In genomic region chr7:143487566-143487965, GRCh38 we compare ENCODE assay signal across 10 cellular contexts. TPM values are rescaled to one million over a fixed set of nuclear protein-coding genes. Genes with fewer than 3 reads are reported as not detected.
DNase-seq lines count a peak whose midpoint lies in the region; ATAC-seq and TF ChIP-seq lines count a peak whose summit lies in the region.
"Had no signal": no experiment of that assay in that cellular context is flagged by ENCODE, and none has a peak within 500 bp of the region (broad histone marks: within the 10 kb centered on the region; RNA-seq: fewer than 3 reads in every experiment).

No MANE protein-coding gene starts in this region.

- TF ChIP-seq CTCF in fibroblast of mammary gland (conservative IDR thresholded peaks at IDR 0.05; ENCODE audit: control insufficient read depth, insufficient read depth, low read depth, low read length) (no peak), GM20000 (IDR thresholded peaks at IDR 0.05; ENCODE audit: extremely low read depth, missing control alignments) (no peak), coronary artery (IDR thresholded peaks at IDR 0.05) (no peak)

- intact Hi-C loops in sciatic nerve (cut with DNase I): no loop called here

- ATAC-seq in GM18498 (IDR thresholded peaks at IDR 0.05; ENCODE audit: unreplicated experiment) (peak; percentile 83), sciatic nerve (peak; percentile 80), HG02623 (IDR thresholded peaks at IDR 0.05; ENCODE audit: unreplicated experiment) (no peak), HG03432 (IDR thresholded peaks at IDR 0.05; ENCODE audit: unreplicated experiment) (no peak)

- H3K27ac ChIP-seq in coronary artery: peak overlapping the region in 1 of 2 donors; percentile 16

- H3K4me3 ChIP-seq in fibroblast of mammary gland (ENCODE audit: control insufficient read depth, low read depth, low read length): no peak overlapping the region
- H3K4me3 ChIP-seq in coronary artery: no peak overlapping the region

- DNase-seq in NCI-H345 (lab: John Stamatoyannopoulos, UW) (peak; percentile 64), fibroblast of mammary gland (ENCODE audit: low read depth) (peak; percentile 73), sciatic nerve (ENCODE audit: low spot score) (peak; percentile 74), GM20000 (ENCODE audit: low spot score) (no peak), coronary artery (ENCODE audit: low spot score) (no peak)
- DNase-seq: HCEC 1CT, naive B cell had no signal

RNA-seq across cellular contexts. Expression of gene TAS2R41, which starts 9.9 kb away (rescaled TPM):
- total RNA-seq in sciatic nerve: not detected

RNA-seq across cellular contexts. Expression of gene TAS2R60, which starts 44.3 kb away (rescaled TPM):
- total RNA-seq in sciatic nerve: 0.40 TPM

Comparison
In these comparisons a context has a peak if more than half of its experiments do, and no peak if none do; other contexts are left out.
1. ATAC-seq: peak in GM18498 (single experiment) and sciatic nerve (single experiment); none in HG02623 (single experiment) and HG03432 (single experiment).
2. DNase-seq: peak in NCI-H345 (single experiment), fibroblast of mammary gland (single experiment) and sciatic nerve (single experiment); none in GM20000 (single experiment) and coronary artery (single experiment).